Comparison of ENCODE assay signal across 8 cellular contexts in genomic region chr14:103819503-103820307, GRCh38. TPM values are rescaled to one million over a fixed set of nuclear protein-coding genes. Genes with fewer than 3 reads are reported as not detected.
DNase-seq lines count a peak whose midpoint lies in the region; ATAC-seq and TF ChIP-seq lines count a peak whose summit lies in the region.

No MANE protein-coding gene starts in this region.

- H3K4me3 ChIP-seq in iPS DF 6.9 (ENCODE audit: low read length) (no peak overlapping the region), testis (no peak overlapping the region)

- H3K9me3 Mint-ChIP-seq in activated T-cell treated with anti-CD3 and anti-CD28 coated beads, Interleukin-2, amount 50 U/mL, for 72 hours, result no peaks in the 10 kb centered on the region
- H3K9me3 Mint-ChIP-seq in WTC11, result peaks cover 5% of the 10 kb centered on the region

- no peak for TF ChIP-seq POLR2A in testis (IDR thresholded peaks at IDR 0.05)

- H3K9me3 ChIP-seq in iPS DF 6.9 (ENCODE audit: control insufficient read depth, insufficient read depth, low read length), result no peaks in the 10 kb centered on the region
- no peaks in the 10 kb centered on the region for H3K9me3 ChIP-seq in testis

- peak overlapping the region; percentile 89 for H3K27ac Mint-ChIP-seq in activated T-cell treated with anti-CD3 and anti-CD28 coated beads, Interleukin-2, amount 50 U/mL, for 72 hours
- peak overlapping the region; percentile 90 for H3K27ac Mint-ChIP-seq in WTC11

- H3K4me3 Mint-ChIP-seq in activated T-cell treated with anti-CD3 and anti-CD28 coated beads, Interleukin-2, amount 50 U/mL, for 72 hours, result peak overlapping the region; percentile 59 to 69
- H3K4me3 Mint-ChIP-seq in WTC11, result peak overlapping the region; percentile 37

- peaks cover 26% of the 10 kb centered on the region for H3K4me1 Mint-ChIP-seq in activated T-cell treated with anti-CD3 and anti-CD28 coated beads, Interleukin-2, amount 50 U/mL, for 72 hours (ENCODE audit: low read depth)
- H3K4me1 Mint-ChIP-seq in WTC11, result peaks cover 23% of the 10 kb centered on the region

- H3K27me3 ChIP-seq in iPS DF 6.9 (ENCODE audit: control insufficient read depth, insufficient read depth, low read length), result no peaks in the 10 kb centered on the region
- no peaks in the 10 kb centered on the region for H3K27me3 ChIP-seq in testis

- WGBS in iPS DF 6.9 (ENCODE audit: insufficient coverage, insufficient read length), result no CpG with 5 or more reads among the region's 7 CpGs
- 8 to 14% methylated on average over 7 of the region's 7 CpGs for WGBS in testis, 2 donors

- POLR2A ChIA-PET in WTC11 (lab: Charles Lee), result interaction anchor here (0.6 kb wide), 1 partner anchor 446 kb away, joined by 7 read pairs; no protein-coding TSS in a partner anchor

- H3K27ac ChIP-seq in iPS DF 6.9 (ENCODE audit: low read length), result no peak overlapping the region
- peak overlapping the region; percentile 31 to 62 for H3K27ac ChIP-seq in testis

- no peaks in the 10 kb centered on the region for H3K27me3 Mint-ChIP-seq in activated T-cell treated with anti-CD3 and anti-CD28 coated beads, Interleukin-2, amount 50 U/mL, for 72 hours (ENCODE audit: low read depth)
- H3K27me3 Mint-ChIP-seq in WTC11 (ENCODE audit: low read depth), result no peaks in the 10 kb centered on the region

- intact Hi-C loops in testis (cut with DNase I; ENCODE audit: low total_unique reads), result no loop called here

- no peak for DNase-seq in activated T-cell treated with anti-CD3 and anti-CD28 coated beads, Interleukin-2, amount 50 U/mL, for 72 hours
- no peak for DNase-seq in activated T-cell treated with anti-CD3 and anti-CD28 coated beads, Interleukin-2, amount 50 U/mL, for 48 hours
- DNase-seq in WTC11 (ENCODE audit: low spot score) (peak; percentile 62), iPS DF 6.9 (ENCODE audit: low read depth, low spot score) (peak; percentile 43), testis (peak; percentile 42), NCI-H2081 (lab: John Stamatoyannopoulos, UW) (no peak)
- DNase-seq in activated CD8-positive, alpha-beta memory T cell treated with anti-CD3 and anti-CD28 coated beads, Interleukin-2, amount 50 U/mL, for 48 hours, result no peak

- no peaks in the 10 kb centered on the region for H3K4me1 ChIP-seq in iPS DF 6.9 (ENCODE audit: control insufficient read depth, insufficient read depth, low read length)
- H3K4me1 ChIP-seq in testis, result peaks cover 14% of the 10 kb centered on the region

- ATAC-seq in activated T-cell treated with anti-CD3 and anti-CD28 coated beads, Interleukin-2, amount 50 U/mL, for 72 hours (replicated peaks in 1 of 2), result peak in 1 of 2 donors; percentile 35
- ATAC-seq in WTC11, result peak; percentile 99
- no peak for ATAC-seq in GM18519 (IDR thresholded peaks at IDR 0.05; ENCODE audit: low FRiP score, unreplicated experiment)

- no peaks in the 10 kb centered on the region for H3K36me3 ChIP-seq in iPS DF 6.9 (ENCODE audit: control insufficient read depth, insufficient read depth, low read length)
- no peaks in the 10 kb centered on the region for H3K36me3 ChIP-seq in testis (ENCODE audit: low read depth, missing control alignments)

- CTCF ChIA-PET in WTC11 (lab: Charles Lee), result interaction anchor here (0.6 to 4.3 kb wide), 13 partner anchors 9 to 274 kb away, joined by 3 to 31 read pairs (median 4); no protein-coding TSS in a partner anchor

- H3K36me3 Mint-ChIP-seq in activated T-cell treated with anti-CD3 and anti-CD28 coated beads, Interleukin-2, amount 50 U/mL, for 72 hours (ENCODE audit: insufficient read depth in 2 of 2), result no peaks in the 10 kb centered on the region
- peaks cover 2% of the 10 kb centered on the region; the same call in 1 of the 2 replicates for H3K36me3 Mint-ChIP-seq in WTC11

- TF ChIP-seq CTCF in WTC11 (IDR thresholded peaks at IDR 0.05) (no peak), testis (IDR thresholded peaks at IDR 0.05) (no peak)

TF ChIP-seq in WTC11, 78 proteins besides CTCF, POLR2A, EP300 and RAD21 (continues in another document):
- TF ChIP-seq SOX15 (CRISPR knock-in tag; IDR thresholded peaks at IDR 0.05), result no peak
- TF ChIP-seq IRF2 (CRISPR knock-in tag; IDR thresholded peaks at IDR 0.05; ENCODE audit: borderline replicate concordance, low read depth), result no peak
- no peak for TF ChIP-seq MLX (CRISPR knock-in tag; IDR thresholded peaks at IDR 0.05)
- no peak for TF ChIP-seq CBFB (CRISPR knock-in tag; IDR thresholded peaks at IDR 0.05; ENCODE audit: low read depth)
- TF ChIP-seq TP53 (CRISPR knock-in tag; IDR thresholded peaks at IDR 0.05), result no peak
- no peak for TF ChIP-seq GABPB1 (CRISPR knock-in tag; IDR thresholded peaks at IDR 0.05)
- no peak for TF ChIP-seq TEAD1 (CRISPR knock-in tag; IDR thresholded peaks at IDR 0.05)
- no peak for TF ChIP-seq ZBTB21 (CRISPR knock-in tag; IDR thresholded peaks at IDR 0.05; ENCODE audit: borderline replicate concordance)
- no peak for TF ChIP-seq FOXJ3 (CRISPR knock-in tag; IDR thresholded peaks at IDR 0.05; ENCODE audit: borderline replicate concordance)
- no peak for TF ChIP-seq ZNF416 (CRISPR knock-in tag; IDR thresholded peaks at IDR 0.05)
- no peak for TF ChIP-seq NR3C1 (CRISPR knock-in tag; conservative IDR thresholded peaks at IDR 0.05; ENCODE audit: low read depth)
- no peak for TF ChIP-seq SP1 (CRISPR knock-in tag; conservative IDR thresholded peaks at IDR 0.05)
- no peak for TF ChIP-seq MAX (CRISPR knock-in tag; IDR thresholded peaks at IDR 0.05)
- TF ChIP-seq, protein P1, sequence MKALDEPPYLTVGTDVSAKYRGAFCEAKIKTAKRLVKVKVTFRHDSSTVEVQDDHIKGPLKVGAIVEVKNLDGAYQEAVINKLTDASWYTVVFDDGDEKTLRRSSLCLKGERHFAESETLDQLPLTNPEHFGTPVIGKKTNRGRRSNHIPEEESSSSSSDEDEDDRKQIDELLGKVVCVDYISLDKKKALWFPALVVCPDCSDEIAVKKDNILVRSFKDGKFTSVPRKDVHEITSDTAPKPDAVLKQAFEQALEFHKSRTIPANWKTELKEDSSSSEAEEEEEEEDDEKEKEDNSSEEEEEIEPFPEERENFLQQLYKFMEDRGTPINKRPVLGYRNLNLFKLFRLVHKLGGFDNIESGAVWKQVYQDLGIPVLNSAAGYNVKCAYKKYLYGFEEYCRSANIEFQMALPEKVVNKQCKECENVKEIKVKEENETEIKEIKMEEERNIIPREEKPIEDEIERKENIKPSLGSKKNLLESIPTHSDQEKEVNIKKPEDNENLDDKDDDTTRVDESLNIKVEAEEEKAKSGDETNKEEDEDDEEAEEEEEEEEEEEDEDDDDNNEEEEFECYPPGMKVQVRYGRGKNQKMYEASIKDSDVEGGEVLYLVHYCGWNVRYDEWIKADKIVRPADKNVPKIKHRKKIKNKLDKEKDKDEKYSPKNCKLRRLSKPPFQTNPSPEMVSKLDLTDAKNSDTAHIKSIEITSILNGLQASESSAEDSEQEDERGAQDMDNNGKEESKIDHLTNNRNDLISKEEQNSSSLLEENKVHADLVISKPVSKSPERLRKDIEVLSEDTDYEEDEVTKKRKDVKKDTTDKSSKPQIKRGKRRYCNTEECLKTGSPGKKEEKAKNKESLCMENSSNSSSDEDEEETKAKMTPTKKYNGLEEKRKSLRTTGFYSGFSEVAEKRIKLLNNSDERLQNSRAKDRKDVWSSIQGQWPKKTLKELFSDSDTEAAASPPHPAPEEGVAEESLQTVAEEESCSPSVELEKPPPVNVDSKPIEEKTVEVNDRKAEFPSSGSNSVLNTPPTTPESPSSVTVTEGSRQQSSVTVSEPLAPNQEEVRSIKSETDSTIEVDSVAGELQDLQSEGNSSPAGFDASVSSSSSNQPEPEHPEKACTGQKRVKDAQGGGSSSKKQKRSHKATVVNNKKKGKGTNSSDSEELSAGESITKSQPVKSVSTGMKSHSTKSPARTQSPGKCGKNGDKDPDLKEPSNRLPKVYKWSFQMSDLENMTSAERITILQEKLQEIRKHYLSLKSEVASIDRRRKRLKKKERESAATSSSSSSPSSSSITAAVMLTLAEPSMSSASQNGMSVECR (CRISPR knock-in tag; IDR thresholded peaks at IDR 0.05; ENCODE audit: borderline replicate concordance), result no peak
- TF ChIP-seq HMGA2 (CRISPR knock-in tag; IDR thresholded peaks at IDR 0.05), result no peak
- TF ChIP-seq MXD4 (CRISPR knock-in tag; IDR thresholded peaks at IDR 0.05; ENCODE audit: borderline replicate concordance), result no peak
- TF ChIP-seq NR1H2 (CRISPR knock-in tag; IDR thresholded peaks at IDR 0.05), result no peak
- TF ChIP-seq, protein P2, sequence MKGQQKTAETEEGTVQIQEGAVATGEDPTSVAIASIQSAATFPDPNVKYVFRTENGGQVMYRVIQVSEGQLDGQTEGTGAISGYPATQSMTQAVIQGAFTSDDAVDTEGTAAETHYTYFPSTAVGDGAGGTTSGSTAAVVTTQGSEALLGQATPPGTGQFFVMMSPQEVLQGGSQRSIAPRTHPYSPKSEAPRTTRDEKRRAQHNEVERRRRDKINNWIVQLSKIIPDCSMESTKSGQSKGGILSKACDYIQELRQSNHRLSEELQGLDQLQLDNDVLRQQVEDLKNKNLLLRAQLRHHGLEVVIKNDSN (CRISPR knock-in tag; IDR thresholded peaks at IDR 0.05), result no peak

RNA-seq across cellular contexts. Expression of gene PPP1R13B, which starts 27.7 kb away (rescaled TPM):
- 10 to 100 TPM; 13.8 to 15.4 TPM for total RNA-seq in activated T-cell treated with anti-CD3 and anti-CD28 coated beads, Interleukin-2, amount 50 U/mL, for 72 hours
- total RNA-seq in WTC11 (2021), result 9.3 to 10.3 TPM (median 10.0 TPM) in 3 replicates
- 10 to 100 TPM; 73.1 to 82.4 TPM for total RNA-seq in testis
- polyA plus RNA-seq in testis (ENCODE audit: insufficient read depth, low read depth, low replicate concordance), result 89.2 TPM

Comparison
In these comparisons a context has a peak if more than half of its experiments do, and no peak if none do; other contexts are left out.
1. DNase-seq: peak in WTC11 (single experiment), iPS DF 6.9 (single experiment) and testis (single experiment); none in activated T-cell treated with anti-CD3 and anti-CD28 coated beads, Interleukin-2, amount 50 U/mL, for 72 hours (0 of 2), activated T-cell treated with anti-CD3 and anti-CD28 coated beads, Interleukin-2, amount 50 U/mL, for 48 hours (0 of 2), activated CD8-positive, alpha-beta memory T cell treated with anti-CD3 and anti-CD28 coated beads, Interleukin-2, amount 50 U/mL, for 48 hours (single experiment) and NCI-H2081 (0 of 2).